In the genomic region with DNA sequence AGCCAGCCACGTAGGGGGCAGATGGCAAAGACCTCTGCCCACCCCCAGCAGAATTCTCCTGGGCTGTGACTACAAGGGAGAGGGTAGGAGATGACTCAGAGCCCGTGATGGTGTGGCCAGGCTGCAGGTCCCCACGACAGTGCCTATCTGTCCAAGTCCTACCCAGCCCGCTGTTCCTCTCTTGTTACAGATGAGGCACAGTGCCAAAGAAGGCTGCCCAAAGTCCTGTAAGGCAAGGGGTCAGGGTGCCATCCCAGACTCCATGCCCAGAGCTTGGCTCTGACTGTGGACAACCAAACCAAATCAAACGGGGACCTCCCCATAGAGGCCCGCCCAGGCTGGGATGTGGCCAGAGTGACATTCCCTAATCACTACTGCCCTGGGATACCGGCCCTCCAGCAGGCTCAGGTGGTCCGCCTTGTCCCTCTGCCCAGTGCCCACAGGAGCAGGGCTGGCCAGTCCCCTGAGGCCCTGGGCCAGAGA, we compare ENCODE assay signal across 10 cellular contexts. TPM values are rescaled to one million over a fixed set of nuclear protein-coding genes. Genes with fewer than 3 reads are reported as not detected.
A peak's percentile ranks its signal among the peaks of the same experiment; 100 is the strongest.
DNase-seq lines count a peak whose midpoint lies in the region; ATAC-seq, FAIRE-seq and TF ChIP-seq lines count a peak whose summit lies in the region.
"Had no signal": no experiment of that assay in that cellular context is flagged by ENCODE, and none has a peak within 500 bp of the region (broad histone marks: within the 10 kb centered on the region; RNA-seq: fewer than 3 reads in every experiment).

No MANE protein-coding gene starts in this region.

- H3K23me2 ChIP-seq in H9 (ENCODE audit: insufficient read length, low read depth, low read length, poor library complexity, severe bottlenecking) = peaks cover 13% of the 10 kb centered on the region

- DNase-seq in H9 (no peak), spleen (no peak), SHP77 treated with DMSO at 0.1 percent for 48 hours (lab: John Stamatoyannopoulos, UW) (no peak), HEK293T (ENCODE audit: extremely low spot score) (no peak), GM12891 (ENCODE audit: insufficient read length, low spot score) (no peak)

- peak overlapping the region in 2 of 3 experiments; percentile 58 to 83; a peak in 1 of 7 replicates for H3K27ac Mint-ChIP-seq in H9

- H3T11ph ChIP-seq in H9 (ENCODE audit: low read length) = no peak overlapping the region

- H2BK20ac ChIP-seq in H9 (ENCODE audit: low read depth, low read length, poor library complexity, severe bottlenecking) = no peak overlapping the region

- no peaks in the 10 kb centered on the region for H3K9me3 Mint-ChIP-seq in H9

- POLR2A ChIA-PET in HEK293T (lab: Yijun Ruan, JAX) = no interaction called here

- H3K4ac ChIP-seq in H9 (ENCODE audit: low read depth, low read length) = no peak overlapping the region

- H3K18ac ChIP-seq in H9 (ENCODE audit: insufficient read length, low read depth, low read length) = no peak overlapping the region

- no peak overlapping the region for H4K8ac ChIP-seq in H9 (replicated peaks; ENCODE audit: insufficient read length, low read depth, low read length)

- peak overlapping the region; percentile 91; the same call in 1 of the 2 replicates for H3K4me3 ChIP-seq in iPS-20b (ENCODE audit: low read length)
- H3K4me3 ChIP-seq in spleen = peak overlapping the region in 7 of 8 donors; percentile 51 to 83 (median 61)

- CTCF ChIA-PET in HEK293T (lab: Yijun Ruan, JAX) = no interaction called here

- TF ChIP-seq CTCF in H9 (conservative IDR thresholded peaks at IDR 0.05) (no peak), spleen (IDR thresholded peaks at IDR 0.05 in 8 of 11, conservative IDR thresholded peaks at IDR 0.05 in 3 of 11) (no peak)

- H2BK5ac ChIP-seq in H9 (ENCODE audit: insufficient read length, low read length) = no peak overlapping the region

- intact Hi-C loops in spleen (cut with DNase I; ENCODE audit: low total_unique reads) = no loop called here

- H3K56ac ChIP-seq in H9 (ENCODE audit: insufficient read length, low read depth, low read length) = no peak overlapping the region

- H3K27me3 ChIP-seq in H9 (ENCODE audit: insufficient read depth, low read length) (no peaks in the 10 kb centered on the region), iPS-20b (ENCODE audit: insufficient read depth, low read length) (peaks cover 6% of the 10 kb centered on the region; the same call in 1 of the 2 replicates), spleen (replicated peaks in 1 of 7) (peaks cover 0 to 85% (median 20%) of the 10 kb centered on the region in 7 donors)

- H4K5ac ChIP-seq in H9 (ENCODE audit: insufficient read length, low read depth, low read length) = no peak overlapping the region

- WGBS in H9 (ENCODE audit: extremely low coverage, insufficient read length, low lambda C conversion rate) = no CpG with 5 or more reads among the region's 8 CpGs
- WGBS in adipose tissue, 3 donors = 36 to 51% (median 39%) methylated on average over 8 of the region's 8 CpGs
- WGBS in spleen, 5 donors = 37 to 66% (median 57%) methylated on average over 7 to 8 of the region's 8 CpGs

- H3K14ac ChIP-seq in H9 (ENCODE audit: insufficient read depth, low read length) = no peak overlapping the region

- H3K27ac ChIP-seq in H9 (ENCODE audit: insufficient read length, low read depth, low read length) = no peak overlapping the region
- H3K27ac ChIP-seq in adipose tissue (ENCODE audit: low read depth, low read length) = peak overlapping the region; percentile 34
- H3K27ac ChIP-seq in iPS-20b (ENCODE audit: low read length) = no peak overlapping the region
- H3K27ac ChIP-seq in spleen = peak overlapping the region; percentile 78 to 97 (median 92)
- H3K27ac ChIP-seq: HL-60 had no signal

- H4K20me1 ChIP-seq in H9 (ENCODE audit: control insufficient read depth, insufficient read depth, insufficient read length) = peaks cover 6% of the 10 kb centered on the region

- H3K36me3 Mint-ChIP-seq in H9 (ENCODE audit: insufficient read depth in 1 of 3, low read depth in 3 of 3) = peaks cover 5 to 8% (median 6%) of the 10 kb centered on the region in 3 experiments; a peak in 5 of 7 replicates

- H3K4me1 ChIP-seq in H9 (ENCODE audit: insufficient read depth, low read length) (no peaks in the 10 kb centered on the region; the same call in 1 of the 2 replicates), iPS-20b (ENCODE audit: insufficient read depth, low read length) (peaks cover 7% of the 10 kb centered on the region; the same call in 1 of the 2 replicates), spleen (peaks cover 24 to 90% (median 52%) of the 10 kb centered on the region in 6 donors)

- peaks cover 5% of the 10 kb centered on the region; the same call in 1 of the 2 replicates for H3K36me3 ChIP-seq in iPS-20b (ENCODE audit: insufficient read depth, low read depth, low read length)
- no peaks in the 10 kb centered on the region for H3K36me3 ChIP-seq in spleen

- H3K9ac ChIP-seq in H9 (ENCODE audit: extremely low read depth, insufficient read length, low read length) = no peak overlapping the region
- H3K9ac ChIP-seq in iPS-20b (ENCODE audit: low read depth, low read length) = no peak overlapping the region

- no peak overlapping the region for H2BK15ac ChIP-seq in H9 (ENCODE audit: low read depth, low read length)

- peaks cover 10% of the 10 kb centered on the region for H3K79me1 ChIP-seq in H9 (ENCODE audit: insufficient read depth, low read depth, low read length, poor library complexity, severe bottlenecking)

- no peak overlapping the region for H3K23ac ChIP-seq in H9 (ENCODE audit: insufficient read length, low read depth, low read length)

- H3K9me3 ChIP-seq in H9 (ENCODE audit: control insufficient read depth, low read depth, low read length) (no peaks in the 10 kb centered on the region), iPS-20b (ENCODE audit: insufficient read depth, low read depth, low read length) (no peaks in the 10 kb centered on the region), spleen (no peaks in the 10 kb centered on the region)

- peaks cover 40 to 41% of the 10 kb centered on the region in 2 experiments for H3K4me1 Mint-ChIP-seq in H9

- H3K27me3 Mint-ChIP-seq in H9 (ENCODE audit: low read depth) = no peaks in the 10 kb centered on the region

- H4K91ac ChIP-seq in H9 (ENCODE audit: insufficient read length, low read depth, low read length) = no peak overlapping the region

- no peak overlapping the region for H2AFZ ChIP-seq in H9 (ENCODE audit: low read length)

- H3K79me2 ChIP-seq in H9 (ENCODE audit: insufficient read depth, low read length) = peaks cover 28% of the 10 kb centered on the region; the same call in 1 of the 2 replicates

- H2BK12ac ChIP-seq in H9 (ENCODE audit: insufficient read length, low read depth, low read length) = no peak overlapping the region

- no peak for FAIRE-seq in GM12891 (lab: Jason Lieb, UNC)
- FAIRE-seq: bronchial epithelial cell had no signal

- no peak overlapping the region for H2AK5ac ChIP-seq in H9 (ENCODE audit: insufficient read length, low read length)

- TF ChIP-seq POLR2A in spleen (IDR thresholded peaks at IDR 0.05) (no peak), GM12891 (IDR thresholded peaks at IDR 0.05; ENCODE audit: low read depth, low read length) (no peak)

- peak overlapping the region; percentile 70 for H3K4me2 ChIP-seq in H9 (ENCODE audit: insufficient read depth, insufficient read length, low read length)

- no peak overlapping the region for H2BK120ac ChIP-seq in H9 (ENCODE audit: low read depth, low read length, poor library complexity, severe bottlenecking)

- no peak for ATAC-seq in GM21381 (IDR thresholded peaks at IDR 0.05; ENCODE audit: unreplicated experiment)

- peak overlapping the region; percentile 81 to 88 for H3K4me3 Mint-ChIP-seq in H9

TF ChIP-seq in HEK293T, 16 proteins besides CTCF, POLR2A, EP300 and RAD21:
- TF ChIP-seq CTBP1 (IDR thresholded peaks at IDR 0.05; ENCODE audit: borderline replicate concordance) (no peak), BHLHE40 (IDR thresholded peaks at IDR 0.05; ENCODE audit: borderline replicate concordance) (no peak), ARNT (IDR thresholded peaks at IDR 0.05) (no peak), FOXA1 (IDR thresholded peaks at IDR 0.05) (no peak), SUZ12 (IDR thresholded peaks at IDR 0.05) (no peak), FOXM1 (IDR thresholded peaks at IDR 0.05; ENCODE audit: borderline replicate concordance) (no peak), TARDBP (IDR thresholded peaks at IDR 0.05) (no peak), NFRKB (IDR thresholded peaks at IDR 0.05) (no peak)
TF ChIP-seq in HEK293T: peak in this region for 0.

TF ChIP-seq in GM12891, 5 proteins besides CTCF, POLR2A, EP300 and RAD21:
- TF ChIP-seq TAF1 (IDR thresholded peaks at IDR 0.05; ENCODE audit: low read depth, low read length) = no peak
- TF ChIP-seq POU2F2 (IDR thresholded peaks at IDR 0.05; ENCODE audit: low read depth, low read length) = no peak
- TF ChIP-seq PAX5 (IDR thresholded peaks at IDR 0.05; ENCODE audit: insufficient read depth, low read length, severe bottlenecking) = no peak
- TF ChIP-seq POLR2AphosphoS5 (IDR thresholded peaks at IDR 0.05; ENCODE audit: low read depth, low read length) = no peak

RNA-seq across cellular contexts. Expression of a gene that starts 12.6 kb away (rescaled TPM):
- total RNA-seq in H9 (2021) (97.1 and 102 TPM in 2 replicates), spleen (100 to 1,000 TPM in 3 of 7 donors, 10 to 100 TPM in 4; 62.2 to 164 (median 79.8) TPM)
- polyA plus RNA-seq in adipose tissue (10 to 100 TPM; 28.6 to 64.0 (median 28.7) TPM), spleen (10 to 100 TPM; 14.6 to 71.2 (median 29.7) TPM)
- 13.4 TPM for polyA plus RNA-seq in GM12891 (2012; ENCODE audit: low read depth, missing spikeins)

RNA-seq across cellular contexts. Expression of a gene that starts 45.2 kb away (rescaled TPM):
- total RNA-seq in H9 (2021) (not detected in 2 replicates), spleen (10 to 100 TPM in 1 of 7 donors, 1 to 10 TPM in 4, not detected in 2; 2.2 to 25.2 (median 4.4) TPM)
- polyA plus RNA-seq in adipose tissue (over 10,000 TPM in 1 of 3 donors, 1 to 10 TPM in 2; 1.8 to 25,796 (median 9.4) TPM), spleen (1 to 10 TPM in 2 of 3 donors, under 1 TPM in 1; 0.59 to 2.7 (median 1.5) TPM)
- polyA plus RNA-seq in GM12891 (2012; ENCODE audit: low read depth, missing spikeins) = not detected
- total RNA-seq: bronchial epithelial cell had no signal

RNA-seq across cellular contexts. Expression of a gene that starts 57.0 kb away (rescaled TPM):
- total RNA-seq in H9 (2021) (not detected in 2 replicates), spleen (10 to 100 TPM in 1 of 7 donors, 1 to 10 TPM in 5, not detected in 1; 1.3 to 11.8 (median 3.7) TPM)
- polyA plus RNA-seq in adipose tissue (over 10,000 TPM in 1 of 3 donors, 10 to 100 TPM in 1, 1 to 10 TPM in 1; 1.9 to 31,205 (median 11.5) TPM), spleen (1 to 10 TPM in 2 of 3 donors, under 1 TPM in 1; 0.58 to 1.3 (median 1.2) TPM)
- polyA plus RNA-seq in GM12891 (2012; ENCODE audit: low read depth, missing spikeins) = not detected
- total RNA-seq: bronchial epithelial cell had no signal

Comparison
In these comparisons a context has a peak if more than half of its experiments do, and no peak if none do; other contexts are left out.
1. H3K27ac ChIP-seq: peak in adipose tissue (single experiment) and spleen (8 of 8); none in H9 (single experiment) and iPS-20b (single experiment).